Comparison of ENCODE assay signal across 1 cellular context in the genomic region with DNA sequence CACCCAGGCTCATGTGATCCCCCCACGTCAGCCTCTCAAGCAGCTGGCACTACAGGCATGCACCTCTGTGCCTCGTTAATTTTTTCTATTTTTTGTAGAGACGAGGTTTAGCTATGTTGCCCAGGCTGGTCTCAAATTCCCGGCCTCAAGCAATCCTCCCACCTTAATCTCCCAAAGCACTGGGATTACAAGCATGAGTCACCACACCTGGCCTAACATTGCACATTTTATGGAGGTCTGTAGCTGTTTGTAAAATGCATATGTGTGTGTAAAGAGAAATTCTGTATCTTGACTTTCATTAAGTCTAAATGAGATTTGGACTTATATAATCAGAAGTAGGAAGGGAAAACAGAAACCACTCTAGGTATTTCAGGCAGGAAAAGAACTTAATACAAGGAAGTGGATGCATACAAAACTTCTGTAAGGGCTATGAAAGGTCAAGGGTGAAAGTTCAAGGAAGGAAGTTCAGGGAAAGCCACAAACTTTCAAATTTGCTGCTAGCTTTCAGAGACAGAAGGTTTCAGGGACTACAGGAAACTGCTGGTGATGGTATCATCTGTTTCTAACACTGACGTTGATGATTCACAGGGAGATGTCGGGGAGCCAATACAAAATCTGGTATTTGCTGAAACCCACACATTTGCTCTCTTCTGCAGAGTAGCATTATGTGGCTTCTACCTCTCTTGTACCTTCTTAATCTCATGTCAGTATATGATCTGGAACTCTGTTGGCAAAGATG.
TF ChIP-seq lines count a peak whose summit lies in the region.

No MANE protein-coding gene starts in this region.

TF ChIP-seq in K562, 482 proteins besides CTCF, POLR2A, EP300 and RAD21 (continued from another document and continues in another):
- TF ChIP-seq CBFA2T3 (IDR thresholded peaks at IDR 0.05): peak; percentile 29
- no peak for TF ChIP-seq BMI1 (IDR thresholded peaks at IDR 0.05; ENCODE audit: low read length)
- TF ChIP-seq, protein P1, sequence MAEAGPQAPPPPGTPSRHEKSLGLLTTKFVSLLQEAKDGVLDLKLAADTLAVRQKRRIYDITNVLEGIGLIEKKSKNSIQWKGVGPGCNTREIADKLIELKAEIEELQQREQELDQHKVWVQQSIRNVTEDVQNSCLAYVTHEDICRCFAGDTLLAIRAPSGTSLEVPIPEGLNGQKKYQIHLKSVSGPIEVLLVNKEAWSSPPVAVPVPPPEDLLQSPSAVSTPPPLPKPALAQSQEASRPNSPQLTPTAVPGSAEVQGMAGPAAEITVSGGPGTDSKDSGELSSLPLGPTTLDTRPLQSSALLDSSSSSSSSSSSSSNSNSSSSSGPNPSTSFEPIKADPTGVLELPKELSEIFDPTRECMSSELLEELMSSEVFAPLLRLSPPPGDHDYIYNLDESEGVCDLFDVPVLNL (CRISPR knock-in tag; IDR thresholded peaks at IDR 0.05; ENCODE audit: low read depth): no peak
- no peak for TF ChIP-seq PRPF4 (IDR thresholded peaks at IDR 0.05; ENCODE audit: insufficient read depth, low read depth, low read length, poor library complexity, severe bottlenecking)
- TF ChIP-seq L3MBTL2 (IDR thresholded peaks at IDR 0.05): no peak
- TF ChIP-seq FOXA1 (IDR thresholded peaks at IDR 0.05; ENCODE audit: borderline replicate concordance): no peak
- no peak for TF ChIP-seq PTBP1 (IDR thresholded peaks at IDR 0.05; ENCODE audit: low read depth, low read length)
- TF ChIP-seq, protein P2, sequence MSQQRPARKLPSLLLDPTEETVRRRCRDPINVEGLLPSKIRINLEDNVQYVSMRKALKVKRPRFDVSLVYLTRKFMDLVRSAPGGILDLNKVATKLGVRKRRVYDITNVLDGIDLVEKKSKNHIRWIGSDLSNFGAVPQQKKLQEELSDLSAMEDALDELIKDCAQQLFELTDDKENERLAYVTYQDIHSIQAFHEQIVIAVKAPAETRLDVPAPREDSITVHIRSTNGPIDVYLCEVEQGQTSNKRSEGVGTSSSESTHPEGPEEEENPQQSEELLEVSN (IDR thresholded peaks at IDR 0.05; ENCODE audit: borderline replicate concordance in 1 of 2, extremely low read depth in 1 of 2, insufficient read depth in 1 of 2, insufficient read length in 1 of 2, low read depth in 1 of 2, low read length in 1 of 2, poor library complexity in 1 of 2, severe bottlenecking in 1 of 2): no peak
- no peak for TF ChIP-seq PCBP1 (IDR thresholded peaks at IDR 0.05; ENCODE audit: low read depth, low read length, poor library complexity, severe bottlenecking)
- TF ChIP-seq, protein P3, sequence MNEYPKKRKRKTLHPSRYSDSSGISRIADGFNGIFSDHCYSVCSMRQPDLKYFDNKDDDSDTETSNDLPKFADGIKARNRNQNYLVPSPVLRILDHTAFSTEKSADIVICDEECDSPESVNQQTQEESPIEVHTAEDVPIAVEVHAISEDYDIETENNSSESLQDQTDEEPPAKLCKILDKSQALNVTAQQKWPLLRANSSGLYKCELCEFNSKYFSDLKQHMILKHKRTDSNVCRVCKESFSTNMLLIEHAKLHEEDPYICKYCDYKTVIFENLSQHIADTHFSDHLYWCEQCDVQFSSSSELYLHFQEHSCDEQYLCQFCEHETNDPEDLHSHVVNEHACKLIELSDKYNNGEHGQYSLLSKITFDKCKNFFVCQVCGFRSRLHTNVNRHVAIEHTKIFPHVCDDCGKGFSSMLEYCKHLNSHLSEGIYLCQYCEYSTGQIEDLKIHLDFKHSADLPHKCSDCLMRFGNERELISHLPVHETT (CRISPR knock-in tag; conservative IDR thresholded peaks at IDR 0.05 in 1 of 2, IDR thresholded peaks at IDR 0.05 in 1 of 2): peak in 1 of 2 experiments; percentile 65; a peak in 2 of 4 replicates
- peak; percentile 50 for TF ChIP-seq ARID1B (IDR thresholded peaks at IDR 0.05)
- TF ChIP-seq DMBX1 (CRISPR knock-in tag; IDR thresholded peaks at IDR 0.05; ENCODE audit: borderline replicate concordance): peak; percentile 60; the same call in 1 of the 2 replicates
- 0 out of 2 replicates have a peak, but pooled peaks have one; percentile 58 for TF ChIP-seq ZNF584 (CRISPR knock-in tag; IDR thresholded peaks at IDR 0.05; ENCODE audit: low read depth)
- no peak for TF ChIP-seq CHD4 (IDR thresholded peaks at IDR 0.05; ENCODE audit: insufficient read depth, insufficient replicate concordance, low read depth, low read length, poor library complexity, severe bottlenecking)
- no peak for TF ChIP-seq TBL1XR1 (IDR thresholded peaks at IDR 0.05; ENCODE audit: low read length in 2 of 2)
- TF ChIP-seq KAT2B (IDR thresholded peaks at IDR 0.05; ENCODE audit: low read depth, low read length): no peak
- TF ChIP-seq, protein P4, sequence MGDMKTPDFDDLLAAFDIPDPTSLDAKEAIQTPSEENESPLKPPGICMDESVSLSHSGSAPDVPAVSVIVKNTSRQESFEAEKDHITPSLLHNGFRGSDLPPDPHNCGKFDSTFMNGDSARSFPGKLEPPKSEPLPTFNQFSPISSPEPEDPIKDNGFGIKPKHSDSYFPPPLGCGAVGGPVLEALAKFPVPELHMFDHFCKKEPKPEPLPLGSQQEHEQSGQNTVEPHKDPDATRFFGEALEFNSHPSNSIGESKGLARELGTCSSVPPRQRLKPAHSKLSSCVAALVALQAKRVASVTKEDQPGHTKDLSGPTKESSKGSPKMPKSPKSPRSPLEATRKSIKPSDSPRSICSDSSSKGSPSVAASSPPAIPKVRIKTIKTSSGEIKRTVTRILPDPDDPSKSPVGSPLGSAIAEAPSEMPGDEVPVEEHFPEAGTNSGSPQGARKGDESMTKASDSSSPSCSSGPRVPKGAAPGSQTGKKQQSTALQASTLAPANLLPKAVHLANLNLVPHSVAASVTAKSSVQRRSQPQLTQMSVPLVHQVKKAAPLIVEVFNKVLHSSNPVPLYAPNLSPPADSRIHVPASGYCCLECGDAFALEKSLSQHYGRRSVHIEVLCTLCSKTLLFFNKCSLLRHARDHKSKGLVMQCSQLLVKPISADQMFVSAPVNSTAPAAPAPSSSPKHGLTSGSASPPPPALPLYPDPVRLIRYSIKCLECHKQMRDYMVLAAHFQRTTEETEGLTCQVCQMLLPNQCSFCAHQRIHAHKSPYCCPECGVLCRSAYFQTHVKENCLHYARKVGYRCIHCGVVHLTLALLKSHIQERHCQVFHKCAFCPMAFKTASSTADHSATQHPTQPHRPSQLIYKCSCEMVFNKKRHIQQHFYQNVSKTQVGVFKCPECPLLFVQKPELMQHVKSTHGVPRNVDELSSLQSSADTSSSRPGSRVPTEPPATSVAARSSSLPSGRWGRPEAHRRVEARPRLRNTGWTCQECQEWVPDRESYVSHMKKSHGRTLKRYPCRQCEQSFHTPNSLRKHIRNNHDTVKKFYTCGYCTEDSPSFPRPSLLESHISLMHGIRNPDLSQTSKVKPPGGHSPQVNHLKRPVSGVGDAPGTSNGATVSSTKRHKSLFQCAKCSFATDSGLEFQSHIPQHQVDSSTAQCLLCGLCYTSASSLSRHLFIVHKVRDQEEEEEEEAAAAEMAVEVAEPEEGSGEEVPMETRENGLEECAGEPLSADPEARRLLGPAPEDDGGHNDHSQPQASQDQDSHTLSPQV (IDR thresholded peaks at IDR 0.05): peak; percentile 96
- TF ChIP-seq ZNF668 (CRISPR knock-in tag; IDR thresholded peaks at IDR 0.05): peak; percentile 15; the same call in 1 of the 2 replicates
- TF ChIP-seq NFATC3 (IDR thresholded peaks at IDR 0.05): no peak
- TF ChIP-seq, protein P5, sequence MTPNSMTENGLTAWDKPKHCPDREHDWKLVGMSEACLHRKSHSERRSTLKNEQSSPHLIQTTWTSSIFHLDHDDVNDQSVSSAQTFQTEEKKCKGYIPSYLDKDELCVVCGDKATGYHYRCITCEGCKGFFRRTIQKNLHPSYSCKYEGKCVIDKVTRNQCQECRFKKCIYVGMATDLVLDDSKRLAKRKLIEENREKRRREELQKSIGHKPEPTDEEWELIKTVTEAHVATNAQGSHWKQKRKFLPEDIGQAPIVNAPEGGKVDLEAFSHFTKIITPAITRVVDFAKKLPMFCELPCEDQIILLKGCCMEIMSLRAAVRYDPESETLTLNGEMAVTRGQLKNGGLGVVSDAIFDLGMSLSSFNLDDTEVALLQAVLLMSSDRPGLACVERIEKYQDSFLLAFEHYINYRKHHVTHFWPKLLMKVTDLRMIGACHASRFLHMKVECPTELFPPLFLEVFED (CRISPR knock-in tag; conservative IDR thresholded peaks at IDR 0.05): no peak
- no peak for TF ChIP-seq ZNF780A (CRISPR knock-in tag; IDR thresholded peaks at IDR 0.05)
- TF ChIP-seq, protein P6, sequence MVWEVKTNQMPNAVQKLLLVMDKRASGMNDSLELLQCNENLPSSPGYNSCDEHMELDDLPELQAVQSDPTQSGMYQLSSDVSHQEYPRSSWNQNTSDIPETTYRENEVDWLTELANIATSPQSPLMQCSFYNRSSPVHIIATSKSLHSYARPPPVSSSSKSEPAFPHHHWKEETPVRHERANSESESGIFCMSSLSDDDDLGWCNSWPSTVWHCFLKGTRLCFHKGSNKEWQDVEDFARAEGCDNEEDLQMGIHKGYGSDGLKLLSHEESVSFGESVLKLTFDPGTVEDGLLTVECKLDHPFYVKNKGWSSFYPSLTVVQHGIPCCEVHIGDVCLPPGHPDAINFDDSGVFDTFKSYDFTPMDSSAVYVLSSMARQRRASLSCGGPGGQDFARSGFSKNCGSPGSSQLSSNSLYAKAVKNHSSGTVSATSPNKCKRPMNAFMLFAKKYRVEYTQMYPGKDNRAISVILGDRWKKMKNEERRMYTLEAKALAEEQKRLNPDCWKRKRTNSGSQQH (CRISPR knock-in tag; IDR thresholded peaks at IDR 0.05): no peak
- TF ChIP-seq BCL6 (CRISPR knock-in tag; IDR thresholded peaks at IDR 0.05): no peak
- no peak for TF ChIP-seq TFAM (CRISPR knock-in tag; conservative IDR thresholded peaks at IDR 0.05)
- TF ChIP-seq SIN3B (IDR thresholded peaks at IDR 0.05; ENCODE audit: low read depth): no peak
- TF ChIP-seq RBM34 (IDR thresholded peaks at IDR 0.05; ENCODE audit: borderline replicate concordance, insufficient read depth, low read length): no peak
- TF ChIP-seq, protein P7, sequence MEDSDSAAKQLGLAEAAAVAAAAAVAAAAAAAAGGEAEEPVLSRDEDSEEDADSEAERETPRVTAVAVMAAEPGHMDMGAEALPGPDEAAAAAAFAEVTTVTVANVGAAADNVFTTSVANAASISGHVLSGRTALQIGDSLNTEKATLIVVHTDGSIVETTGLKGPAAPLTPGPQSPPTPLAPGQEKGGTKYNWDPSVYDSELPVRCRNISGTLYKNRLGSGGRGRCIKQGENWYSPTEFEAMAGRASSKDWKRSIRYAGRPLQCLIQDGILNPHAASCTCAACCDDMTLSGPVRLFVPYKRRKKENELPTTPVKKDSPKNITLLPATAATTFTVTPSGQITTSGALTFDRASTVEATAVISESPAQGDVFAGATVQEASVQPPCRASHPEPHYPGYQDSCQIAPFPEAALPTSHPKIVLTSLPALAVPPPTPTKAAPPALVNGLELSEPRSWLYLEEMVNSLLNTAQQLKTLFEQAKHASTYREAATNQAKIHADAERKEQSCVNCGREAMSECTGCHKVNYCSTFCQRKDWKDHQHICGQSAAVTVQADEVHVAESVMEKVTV (CRISPR knock-in tag; IDR thresholded peaks at IDR 0.05): no peak
- TF ChIP-seq, protein P8, sequence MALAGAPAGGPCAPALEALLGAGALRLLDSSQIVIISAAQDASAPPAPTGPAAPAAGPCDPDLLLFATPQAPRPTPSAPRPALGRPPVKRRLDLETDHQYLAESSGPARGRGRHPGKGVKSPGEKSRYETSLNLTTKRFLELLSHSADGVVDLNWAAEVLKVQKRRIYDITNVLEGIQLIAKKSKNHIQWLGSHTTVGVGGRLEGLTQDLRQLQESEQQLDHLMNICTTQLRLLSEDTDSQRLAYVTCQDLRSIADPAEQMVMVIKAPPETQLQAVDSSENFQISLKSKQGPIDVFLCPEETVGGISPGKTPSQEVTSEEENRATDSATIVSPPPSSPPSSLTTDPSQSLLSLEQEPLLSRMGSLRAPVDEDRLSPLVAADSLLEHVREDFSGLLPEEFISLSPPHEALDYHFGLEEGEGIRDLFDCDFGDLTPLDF (CRISPR knock-in tag; IDR thresholded peaks at IDR 0.05): no peak
- TF ChIP-seq EZH2 (IDR thresholded peaks at IDR 0.05; ENCODE audit: borderline replicate concordance, low read depth, low read length): no peak
- TF ChIP-seq ZNF766 (CRISPR knock-in tag; conservative IDR thresholded peaks at IDR 0.05): peak; percentile 77; the same call in 1 of the 2 replicates
- TF ChIP-seq ETV1 (tag; conservative IDR thresholded peaks at IDR 0.05; ENCODE audit: low read depth): peak; percentile 73
- TF ChIP-seq MAZ (CRISPR knock-in tag; conservative IDR thresholded peaks at IDR 0.05 in 1 of 2, IDR thresholded peaks at IDR 0.05 in 1 of 2): 0 out of 4 replicates have a peak, but pooled peaks of 1 of the 2 experiments have one; percentile 15
- TF ChIP-seq SPI1 (IDR thresholded peaks at IDR 0.05; ENCODE audit: borderline replicate concordance, low read depth, low read length): peak; percentile 35; the same call in 1 of the 2 replicates
- TF ChIP-seq, protein P9, sequence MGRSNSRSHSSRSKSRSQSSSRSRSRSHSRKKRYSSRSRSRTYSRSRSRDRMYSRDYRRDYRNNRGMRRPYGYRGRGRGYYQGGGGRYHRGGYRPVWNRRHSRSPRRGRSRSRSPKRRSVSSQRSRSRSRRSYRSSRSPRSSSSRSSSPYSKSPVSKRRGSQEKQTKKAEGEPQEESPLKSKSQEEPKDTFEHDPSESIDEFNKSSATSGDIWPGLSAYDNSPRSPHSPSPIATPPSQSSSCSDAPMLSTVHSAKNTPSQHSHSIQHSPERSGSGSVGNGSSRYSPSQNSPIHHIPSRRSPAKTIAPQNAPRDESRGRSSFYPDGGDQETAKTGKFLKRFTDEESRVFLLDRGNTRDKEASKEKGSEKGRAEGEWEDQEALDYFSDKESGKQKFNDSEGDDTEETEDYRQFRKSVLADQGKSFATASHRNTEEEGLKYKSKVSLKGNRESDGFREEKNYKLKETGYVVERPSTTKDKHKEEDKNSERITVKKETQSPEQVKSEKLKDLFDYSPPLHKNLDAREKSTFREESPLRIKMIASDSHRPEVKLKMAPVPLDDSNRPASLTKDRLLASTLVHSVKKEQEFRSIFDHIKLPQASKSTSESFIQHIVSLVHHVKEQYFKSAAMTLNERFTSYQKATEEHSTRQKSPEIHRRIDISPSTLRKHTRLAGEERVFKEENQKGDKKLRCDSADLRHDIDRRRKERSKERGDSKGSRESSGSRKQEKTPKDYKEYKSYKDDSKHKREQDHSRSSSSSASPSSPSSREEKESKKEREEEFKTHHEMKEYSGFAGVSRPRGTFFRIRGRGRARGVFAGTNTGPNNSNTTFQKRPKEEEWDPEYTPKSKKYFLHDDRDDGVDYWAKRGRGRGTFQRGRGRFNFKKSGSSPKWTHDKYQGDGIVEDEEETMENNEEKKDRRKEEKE (IDR thresholded peaks at IDR 0.05; ENCODE audit: borderline replicate concordance in 1 of 2, control insufficient read depth in 1 of 2, low read depth in 2 of 2, low read length in 1 of 2): no peak
- peak; percentile 73 for TF ChIP-seq JUND (IDR thresholded peaks at IDR 0.05; ENCODE audit: borderline replicate concordance, low read depth, low read length)
- peak; percentile 69; the same call in 2 of the 3 replicates for TF ChIP-seq JUND (tag; IDR thresholded peaks at IDR 0.05; ENCODE audit: borderline replicate concordance, low read depth, low read length)
- TF ChIP-seq SUPT5H (IDR thresholded peaks at IDR 0.05): no peak
